In genomic region chr1:160708118-160708517, GRCh38 we compare ENCODE assay signal across 2 cellular contexts.
TF ChIP-seq lines count a peak whose summit lies in the region.

No MANE protein-coding gene starts in this region.

TF ChIP-seq in liver, 16 proteins besides CTCF, POLR2A, EP300 and RAD21:
- TF ChIP-seq SP1 (IDR thresholded peaks at IDR 0.05) = no peak
- no peak for TF ChIP-seq JUND (IDR thresholded peaks at IDR 0.05)
- no peak for TF ChIP-seq NR2F2 (IDR thresholded peaks at IDR 0.05)
- no peak for TF ChIP-seq GABPA (IDR thresholded peaks at IDR 0.05 in 1 of 2, conservative IDR thresholded peaks at IDR 0.05 in 1 of 2)
- no peak for TF ChIP-seq EGR1 (IDR thresholded peaks at IDR 0.05; ENCODE audit: low read depth in 2 of 2)
- TF ChIP-seq ATF3 (IDR thresholded peaks at IDR 0.05) = no peak
- no peak for TF ChIP-seq FOXA2 (IDR thresholded peaks at IDR 0.05)
- TF ChIP-seq MAX (IDR thresholded peaks at IDR 0.05) = no peak
- no peak for TF ChIP-seq YY1 (IDR thresholded peaks at IDR 0.05)
- no peak for TF ChIP-seq FOXA1 (IDR thresholded peaks at IDR 0.05)
- TF ChIP-seq REST (IDR thresholded peaks at IDR 0.05) = no peak
- no peak for TF ChIP-seq HNF4A (conservative IDR thresholded peaks at IDR 0.05)
- TF ChIP-seq RXRA (IDR thresholded peaks at IDR 0.05) = no peak
- TF ChIP-seq TAF1 (conservative IDR thresholded peaks at IDR 0.05) = no peak
- TF ChIP-seq, protein P1, sequence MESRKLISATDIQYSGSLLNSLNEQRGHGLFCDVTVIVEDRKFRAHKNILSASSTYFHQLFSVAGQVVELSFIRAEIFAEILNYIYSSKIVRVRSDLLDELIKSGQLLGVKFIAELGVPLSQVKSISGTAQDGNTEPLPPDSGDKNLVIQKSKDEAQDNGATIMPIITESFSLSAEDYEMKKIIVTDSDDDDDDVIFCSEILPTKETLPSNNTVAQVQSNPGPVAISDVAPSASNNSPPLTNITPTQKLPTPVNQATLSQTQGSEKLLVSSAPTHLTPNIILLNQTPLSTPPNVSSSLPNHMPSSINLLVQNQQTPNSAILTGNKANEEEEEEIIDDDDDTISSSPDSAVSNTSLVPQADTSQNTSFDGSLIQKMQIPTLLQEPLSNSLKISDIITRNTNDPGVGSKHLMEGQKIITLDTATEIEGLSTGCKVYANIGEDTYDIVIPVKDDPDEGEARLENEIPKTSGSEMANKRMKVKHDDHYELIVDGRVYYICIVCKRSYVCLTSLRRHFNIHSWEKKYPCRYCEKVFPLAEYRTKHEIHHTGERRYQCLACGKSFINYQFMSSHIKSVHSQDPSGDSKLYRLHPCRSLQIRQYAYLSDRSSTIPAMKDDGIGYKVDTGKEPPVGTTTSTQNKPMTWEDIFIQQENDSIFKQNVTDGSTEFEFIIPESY (IDR thresholded peaks at IDR 0.05) = no peak
TF ChIP-seq in liver: peak in this region for 0.

TF ChIP-seq in HepG2, 621 proteins besides CTCF, POLR2A, EP300 and RAD21:
- TF ChIP-seq ZBTB8A (CRISPR knock-in tag; IDR thresholded peaks at IDR 0.05; ENCODE audit: borderline replicate concordance, low read depth) = no peak
- no peak for TF ChIP-seq CC2D1A (CRISPR knock-in tag; IDR thresholded peaks at IDR 0.05)
- no peak for TF ChIP-seq RELA (CRISPR knock-in tag; IDR thresholded peaks at IDR 0.05)
- no peak for TF ChIP-seq ZNF549 (CRISPR knock-in tag; IDR thresholded peaks at IDR 0.05)
- no peak for TF ChIP-seq ATF5 (CRISPR knock-in tag; IDR thresholded peaks at IDR 0.05; ENCODE audit: low read depth)
- TF ChIP-seq PAWR (CRISPR knock-in tag; IDR thresholded peaks at IDR 0.05; ENCODE audit: borderline replicate concordance) = no peak
- TF ChIP-seq ZMAT5 (CRISPR knock-in tag; IDR thresholded peaks at IDR 0.05; ENCODE audit: borderline replicate concordance, low read depth) = no peak
- no peak for TF ChIP-seq ATF7 (IDR thresholded peaks at IDR 0.05)
- TF ChIP-seq ATF7 (CRISPR knock-in tag; IDR thresholded peaks at IDR 0.05) = no peak
- TF ChIP-seq SSRP1 (CRISPR knock-in tag; IDR thresholded peaks at IDR 0.05) = no peak
- TF ChIP-seq TGIF2 (CRISPR knock-in tag; IDR thresholded peaks at IDR 0.05) = no peak
- no peak for TF ChIP-seq ZBTB7B (CRISPR knock-in tag; IDR thresholded peaks at IDR 0.05)
